In genomic region chr1:116031299-116031698, GRCh38 we compare ENCODE assay signal across 20 cellular contexts. TPM values are rescaled to one million over a fixed set of nuclear protein-coding genes. Genes with fewer than 3 reads are reported as not detected.
"Had no signal": no experiment of that assay in that cellular context is flagged by ENCODE, and none has a peak within 500 bp of the region (broad histone marks: within the 10 kb centered on the region; RNA-seq: fewer than 3 reads in every experiment).

No MANE protein-coding gene starts in this region.

- ATAC-seq: esophagus mucosa; gastrocnemius medialis; heart right ventricle; left ventricle myocardium superior; naive thymus-derived CD8-positive, alpha-beta T cell; sciatic nerve; stimulated activated naive B cell treated with anti-CD40 and anti-IgM and Interleukin-4, amounts not matched to agents 10 μg/mL and 1 μg/mL and 100 μg/mL, for 72 hours; stimulated activated naive CD8-positive, alpha-beta T cell treated with anti-CD3 and anti-CD28 coated beads, Interleukin-15, amount 100 ng/mL, for 72 hours had no signal

- H3K27me3 ChIP-seq: gastrocnemius medialis, heart right ventricle, vagina had no signal

- H3K4me1 ChIP-seq: gastrocnemius medialis, heart right ventricle, vagina had no signal

- H3K36me3 ChIP-seq: gastrocnemius medialis, vagina had no signal

- H3K9me3 ChIP-seq: gastrocnemius medialis, heart right ventricle, thoracic aorta, vagina had no signal

- H3K4me3 ChIP-seq: gastrocnemius medialis, heart right ventricle, thoracic aorta, vagina had no signal

- H3K27ac ChIP-seq: gastrocnemius medialis, heart right ventricle, thoracic aorta, vagina had no signal

- DNase-seq: cortex of kidney; effector memory CD4-positive, alpha-beta T cell; gastrocnemius medialis; heart right ventricle; hypothalamus; islet precursor cell; left ventricle myocardium superior; mesendoderm; naive thymus-derived CD8-positive, alpha-beta T cell; posterior cingulate gyrus; stimulated activated CD4-positive, alpha-beta T cell treated with anti-CD3 and anti-CD28 coated beads, Interleukin-2, amount 100 ng/mL, for 24 hours; stimulated activated CD4-positive, alpha-beta T cell treated with anti-CD3 and anti-CD28 coated beads, Interleukin-4, amount 100 ng/mL, for 4 hours; stimulated activated naive B cell treated with anti-CD40 and anti-IgM and Interleukin-4, amounts not matched to agents 10 μg/mL and 1 μg/mL and 100 μg/mL, for 72 hours; stimulated activated naive CD8-positive, alpha-beta T cell treated with anti-CD3 and anti-CD28 coated beads, Interleukin-15, amount 100 ng/mL, for 72 hours had no signal

RNA-seq across cellular contexts. Expression of gene SLC22A15, which starts 55.0 kb away (rescaled TPM):
- total RNA-seq: lung microvascular endothelial cell, pulmonary artery endothelial cell had no signal
